ENCODE assay signal across 8 cellular contexts in genomic region chr2:17148298-17149228, GRCh38.
DNase-seq lines count a peak whose midpoint lies in the region; ATAC-seq, FAIRE-seq and TF ChIP-seq lines count a peak whose summit lies in the region.

No MANE protein-coding gene starts in this region.

- 31% methylated on average over 8 of the region's 8 CpGs for WGBS in K562 (ENCODE audit: insufficient coverage, low coverage, missing lambda C conversion rate)

- H3K36me3 ChIP-seq in Loucy (ENCODE audit: insufficient read depth, low read length) (no peaks in the 10 kb centered on the region), K562 (ENCODE audit: control insufficient read depth, insufficient read depth, low read length) (no peaks in the 10 kb centered on the region), tibial artery (no peaks in the 10 kb centered on the region)

- peak; percentile 73 to 75 for TF ChIP-seq RAD21 in K562 (CRISPR knock-in tag; conservative IDR thresholded peaks at IDR 0.05 in 1 of 2, IDR thresholded peaks at IDR 0.05 in 1 of 2)

- TF ChIP-seq CTCF in GM12873 (IDR thresholded peaks at IDR 0.05; ENCODE audit: insufficient read depth, low read depth, low read length, missing control alignments) (peak; percentile 18), Loucy (conservative IDR thresholded peaks at IDR 0.05; ENCODE audit: low read length) (peak; percentile 68), K562 (IDR thresholded peaks at IDR 0.05 in 2 of 3, conservative IDR thresholded peaks at IDR 0.05 in 1 of 3; ENCODE audit: insufficient read depth in 2 of 3, low read depth in 1 of 3, low read length in 3 of 3) (peak; percentile 60 to 74 (median 72)), nephron (IDR thresholded peaks at IDR 0.05; ENCODE audit: unreplicated experiment in 3 of 3) (peak; percentile 34 to 47 (median 44)), tibial artery (IDR thresholded peaks at IDR 0.05) (no peak)

- H3K79me2 ChIP-seq in Loucy (ENCODE audit: insufficient read depth, low read length) (no peaks in the 10 kb centered on the region), K562 (ENCODE audit: control insufficient read depth, insufficient read depth, low read length) (no peaks in the 10 kb centered on the region)

- H3K36me3 Mint-ChIP-seq in nephron (ENCODE audit: low read depth), result no peaks in the 10 kb centered on the region
- H3K36me3 Mint-ChIP-seq in activated CD8-positive, alpha-beta T cell treated with anti-CD3 and anti-CD28 coated beads, Interleukin-2, amount 10 ng/mL, durations not matched to agents 7 days and 5 days (ENCODE audit: low read depth), result no peaks in the 10 kb centered on the region
- no peaks in the 10 kb centered on the region for H3K36me3 Mint-ChIP-seq in natural killer cell treated with Interleukin-12 subunit alpha and Interleukin-12 subunit beta and Interleukin-15 and Interleukin-18, amount 100 ng/mL, for 72 hours

- no peak overlapping the region for H3K27ac ChIP-seq in K562 (ENCODE audit: extremely low read depth, low read depth, low read length)
- no peak overlapping the region for H3K27ac ChIP-seq in tibial artery

- no peaks in the 10 kb centered on the region for H3K9me1 ChIP-seq in K562 (ENCODE audit: control insufficient read depth, insufficient read depth, low read length)

- in situ Hi-C loops in K562 (cut with MboI), result no loop called here

- TF ChIP-seq POLR2A in K562 (conservative IDR thresholded peaks at IDR 0.05), result no peak

- H3K27me3 ChIP-seq in Loucy (ENCODE audit: insufficient read depth, low read length, poor library complexity, severe bottlenecking) (no peaks in the 10 kb centered on the region), K562 (ENCODE audit: control insufficient read depth in 2 of 2, insufficient read depth in 2 of 2, low read length in 2 of 2) (no peaks in the 10 kb centered on the region), tibial artery (no peaks in the 10 kb centered on the region)

- peak overlapping the region in 1 of 3 experiments; percentile 11 for H3K27ac Mint-ChIP-seq in nephron
- H3K27ac Mint-ChIP-seq in activated CD8-positive, alpha-beta T cell treated with anti-CD3 and anti-CD28 coated beads, Interleukin-2, amount 10 ng/mL, durations not matched to agents 7 days and 5 days, result no peak overlapping the region
- no peak overlapping the region for H3K27ac Mint-ChIP-seq in natural killer cell treated with Interleukin-12 subunit alpha and Interleukin-12 subunit beta and Interleukin-15 and Interleukin-18, amount 100 ng/mL, for 72 hours

- H3K9me2 ChIP-seq in Loucy (replicated peaks; ENCODE audit: low read depth, low read length), result no peaks in the 10 kb centered on the region

- H3K9ac ChIP-seq in Loucy (ENCODE audit: low read depth, low read length, poor library complexity, severe bottlenecking) (no peak overlapping the region), K562 (ENCODE audit: insufficient read depth in 1 of 2, low read depth in 2 of 2, low read length in 2 of 2) (no peak overlapping the region)

- POLR2A ChIA-PET in K562 (lab: Yijun Ruan, JAX), result interaction anchor here (0.7 kb wide), 1 partner anchor 25 kb away, joined by 3 read pairs; no protein-coding TSS in a partner anchor
- POLR2A ChIA-PET in activated CD8-positive, alpha-beta T cell treated with anti-CD3 and anti-CD28 coated beads, Interleukin-2, amount 10 ng/mL, durations not matched to agents 7 days and 5 days (lab: Charles Lee), result no interaction called here

- TF ChIP-seq EP300 in K562 (IDR thresholded peaks at IDR 0.05; ENCODE audit: low read length), result no peak

- H3K4me3 ChIP-seq in Loucy (ENCODE audit: low read length, poor library complexity, severe bottlenecking), result no peak overlapping the region
- no peak overlapping the region for H3K4me3 ChIP-seq in K562
- no peak overlapping the region for H3K4me3 ChIP-seq in tibial artery

- peak overlapping the region; percentile 56; the same call in 1 of the 2 replicates for H2AFZ ChIP-seq in Loucy (ENCODE audit: low read length)
- peak overlapping the region; percentile 95 for H2AFZ ChIP-seq in K562 (ENCODE audit: low read depth, low read length)

- intact Hi-C loops in K562 (cut with micrococcal nuclease), result loop anchor here (5.0 kb wide), 1 partner anchor 371 kb away; no protein-coding TSS in a partner anchor
- intact Hi-C loops in tibial artery (cut with DNase I; ENCODE audit: low total_unique reads), result no loop called here

- CTCF ChIA-PET in K562 (lab: Yijun Ruan, JAX; ENCODE audit: low intra/inter-chr PET ratio), result no interaction called here
- CTCF ChIA-PET in activated CD8-positive, alpha-beta T cell treated with anti-CD3 and anti-CD28 coated beads, Interleukin-2, amount 10 ng/mL, durations not matched to agents 7 days and 5 days (lab: Charles Lee), result no interaction called here

- no TSS peak for BruUV-seq in K562 (replicated peaks; lab: Mats Ljungman, UMichigan)

- H3K27me3 Mint-ChIP-seq in nephron (ENCODE audit: low read depth), result peaks cover 3% of the 10 kb centered on the region
- H3K27me3 Mint-ChIP-seq in activated CD8-positive, alpha-beta T cell treated with anti-CD3 and anti-CD28 coated beads, Interleukin-2, amount 10 ng/mL, durations not matched to agents 7 days and 5 days (ENCODE audit: low read depth), result no peaks in the 10 kb centered on the region
- no peaks in the 10 kb centered on the region for H3K27me3 Mint-ChIP-seq in natural killer cell treated with Interleukin-12 subunit alpha and Interleukin-12 subunit beta and Interleukin-15 and Interleukin-18, amount 100 ng/mL, for 72 hours

- H3K4me3 Mint-ChIP-seq in nephron, result no peak overlapping the region
- no peak overlapping the region for H3K4me3 Mint-ChIP-seq in activated CD8-positive, alpha-beta T cell treated with anti-CD3 and anti-CD28 coated beads, Interleukin-2, amount 10 ng/mL, durations not matched to agents 7 days and 5 days
- no peak overlapping the region for H3K4me3 Mint-ChIP-seq in natural killer cell treated with Interleukin-12 subunit alpha and Interleukin-12 subunit beta and Interleukin-15 and Interleukin-18, amount 100 ng/mL, for 72 hours

- DNase-seq in K562 (ENCODE audit: extremely low read depth in 1 of 4, low spot score in 3 of 4) (peak in 2 of 4 experiments; percentile 40 to 68), tibial artery (no peak)
- no peak for DNase-seq in activated CD8-positive, alpha-beta T cell treated with anti-CD3 and anti-CD28 coated beads, Interleukin-2, amount 10 ng/mL, durations not matched to agents 7 days and 5 days
- DNase-seq in natural killer cell treated with Interleukin-12 subunit alpha and Interleukin-12 subunit beta and Interleukin-15 and Interleukin-18, amount 100 ng/mL, for 72 hours (ENCODE audit: low spot score), result no peak

- FAIRE-seq in K562 (lab: Jason Lieb, UNC), result peak; percentile 86

- no peaks in the 10 kb centered on the region for H3K9me3 Mint-ChIP-seq in nephron
- H3K9me3 Mint-ChIP-seq in activated CD8-positive, alpha-beta T cell treated with anti-CD3 and anti-CD28 coated beads, Interleukin-2, amount 10 ng/mL, durations not matched to agents 7 days and 5 days (ENCODE audit: insufficient read depth), result no peaks in the 10 kb centered on the region
- H3K9me3 Mint-ChIP-seq in natural killer cell treated with Interleukin-12 subunit alpha and Interleukin-12 subunit beta and Interleukin-15 and Interleukin-18, amount 100 ng/mL, for 72 hours, result peaks cover 2% of the 10 kb centered on the region

- no peaks in the 10 kb centered on the region for H3F3A ChIP-seq in Loucy (ENCODE audit: low read depth)

- ATAC-seq in K562 (peak; percentile 94), GM18502 (IDR thresholded peaks at IDR 0.05; ENCODE audit: poor library complexity, unreplicated experiment) (no peak)
- ATAC-seq in activated CD8-positive, alpha-beta T cell treated with anti-CD3 and anti-CD28 coated beads, Interleukin-2, amount 10 ng/mL, durations not matched to agents 7 days and 5 days, result no peak
- ATAC-seq in natural killer cell treated with Interleukin-12 subunit alpha and Interleukin-12 subunit beta and Interleukin-15 and Interleukin-18, amount 100 ng/mL, for 72 hours, result no peak

- no peaks in the 10 kb centered on the region for H3K9me3 ChIP-seq in Loucy (ENCODE audit: insufficient read depth, low read depth, low read length)
- no peaks in the 10 kb centered on the region for H3K9me3 ChIP-seq in K562 (replicated peaks; ENCODE audit: control insufficient read depth, insufficient read depth, low read depth, low read length)
- H3K9me3 ChIP-seq in tibial artery, result no peaks in the 10 kb centered on the region

- H3K4me1 ChIP-seq in Loucy (ENCODE audit: insufficient read depth, low read length, poor library complexity, severe bottlenecking) (peaks cover 3% of the 10 kb centered on the region), K562 (replicated peaks in 1 of 2; ENCODE audit: control insufficient read depth in 2 of 2, insufficient read depth in 2 of 2, low read length in 2 of 2) (peaks cover 0 to 11% of the 10 kb centered on the region in 2 experiments; a peak in 3 of 5 replicates), tibial artery (no peaks in the 10 kb centered on the region)

- no peak overlapping the region for H3K4me2 ChIP-seq in Loucy (ENCODE audit: low read depth, low read length, poor library complexity, severe bottlenecking)
- H3K4me2 ChIP-seq in K562 (ENCODE audit: insufficient read depth, low read length), result no peak overlapping the region

- H3K4me1 Mint-ChIP-seq in nephron, result no peaks in the 10 kb centered on the region
- H3K4me1 Mint-ChIP-seq in activated CD8-positive, alpha-beta T cell treated with anti-CD3 and anti-CD28 coated beads, Interleukin-2, amount 10 ng/mL, durations not matched to agents 7 days and 5 days (ENCODE audit: low read depth), result no peaks in the 10 kb centered on the region
- H3K4me1 Mint-ChIP-seq in natural killer cell treated with Interleukin-12 subunit alpha and Interleukin-12 subunit beta and Interleukin-15 and Interleukin-18, amount 100 ng/mL, for 72 hours (ENCODE audit: low read depth in 2 of 2), result no peaks in the 10 kb centered on the region

- H4K20me1 ChIP-seq in Loucy (ENCODE audit: insufficient read depth, low read length, poor library complexity, severe bottlenecking), result no peaks in the 10 kb centered on the region
- no peaks in the 10 kb centered on the region for H4K20me1 ChIP-seq in K562 (replicated peaks; ENCODE audit: control insufficient read depth, insufficient read depth, low read length)

TF ChIP-seq in K562, 482 proteins besides CTCF, POLR2A, EP300 and RAD21 (continues in another document):
- TF ChIP-seq ZNF274 (IDR thresholded peaks at IDR 0.05; ENCODE audit: borderline replicate concordance, low read depth, low read length) (no peak), NFXL1 (CRISPR knock-in tag; IDR thresholded peaks at IDR 0.05) (no peak), GABPA (tag; conservative IDR thresholded peaks at IDR 0.05; ENCODE audit: low read depth) (peak; percentile 69), SMC3 (conservative IDR thresholded peaks at IDR 0.05; ENCODE audit: insufficient read depth, low read depth, low read length) (peak; percentile 65), FOXK1 (CRISPR knock-in tag; IDR thresholded peaks at IDR 0.05; ENCODE audit: borderline replicate concordance) (no peak)

Comparison
In these comparisons a context has a peak if more than half of its experiments do, and no peak if none do; other contexts are left out.
1. CTCF ChIP-seq: peak in GM12873 (single experiment), Loucy (single experiment), K562 (3 of 3) and nephron (3 of 3); none in tibial artery (0 of 2).